Comparison of ENCODE assay signal across 1 cellular context in the genomic region with DNA sequence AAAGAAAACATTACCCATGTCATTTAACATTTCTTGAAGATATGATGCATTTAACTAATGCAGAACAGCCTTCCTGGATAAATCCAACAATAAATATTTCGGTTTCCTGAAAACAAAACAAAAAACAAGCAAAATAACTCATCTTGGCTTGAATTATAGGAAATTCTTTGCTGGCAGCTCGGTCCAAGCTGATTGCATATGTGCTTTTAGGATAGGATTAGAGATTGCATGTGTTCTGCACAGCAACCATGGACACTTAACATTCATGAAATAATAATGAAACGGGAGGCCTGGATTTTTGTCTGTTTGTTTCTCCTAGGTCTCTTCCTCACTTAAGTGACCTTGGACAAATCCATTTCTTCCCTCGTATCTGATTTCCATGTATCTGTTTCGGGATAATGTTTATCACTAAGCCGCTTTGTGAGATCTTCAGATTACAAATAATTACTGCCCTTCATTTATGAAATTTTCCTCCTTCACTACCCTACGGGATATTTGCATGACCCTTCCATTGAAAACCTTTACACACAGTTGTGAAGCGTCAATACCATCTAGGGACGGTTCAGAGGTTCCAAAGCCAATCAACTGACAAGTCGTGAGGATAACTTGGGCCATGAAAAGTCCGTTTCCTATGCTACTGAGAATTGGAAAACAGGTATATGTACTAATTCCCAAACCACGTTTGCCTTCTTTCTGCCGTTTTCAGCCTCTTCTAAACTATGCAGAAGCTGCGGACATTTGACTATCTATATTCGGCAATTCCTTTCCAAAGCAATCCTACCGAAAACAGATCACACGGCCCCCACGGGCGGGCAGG.
TF ChIP-seq lines count a peak whose summit lies in the region.

No MANE protein-coding gene starts in this region.

TF ChIP-seq in HepG2, 621 proteins besides CTCF, POLR2A, EP300 and RAD21 (continued from another document):
- TF ChIP-seq, protein P1, sequence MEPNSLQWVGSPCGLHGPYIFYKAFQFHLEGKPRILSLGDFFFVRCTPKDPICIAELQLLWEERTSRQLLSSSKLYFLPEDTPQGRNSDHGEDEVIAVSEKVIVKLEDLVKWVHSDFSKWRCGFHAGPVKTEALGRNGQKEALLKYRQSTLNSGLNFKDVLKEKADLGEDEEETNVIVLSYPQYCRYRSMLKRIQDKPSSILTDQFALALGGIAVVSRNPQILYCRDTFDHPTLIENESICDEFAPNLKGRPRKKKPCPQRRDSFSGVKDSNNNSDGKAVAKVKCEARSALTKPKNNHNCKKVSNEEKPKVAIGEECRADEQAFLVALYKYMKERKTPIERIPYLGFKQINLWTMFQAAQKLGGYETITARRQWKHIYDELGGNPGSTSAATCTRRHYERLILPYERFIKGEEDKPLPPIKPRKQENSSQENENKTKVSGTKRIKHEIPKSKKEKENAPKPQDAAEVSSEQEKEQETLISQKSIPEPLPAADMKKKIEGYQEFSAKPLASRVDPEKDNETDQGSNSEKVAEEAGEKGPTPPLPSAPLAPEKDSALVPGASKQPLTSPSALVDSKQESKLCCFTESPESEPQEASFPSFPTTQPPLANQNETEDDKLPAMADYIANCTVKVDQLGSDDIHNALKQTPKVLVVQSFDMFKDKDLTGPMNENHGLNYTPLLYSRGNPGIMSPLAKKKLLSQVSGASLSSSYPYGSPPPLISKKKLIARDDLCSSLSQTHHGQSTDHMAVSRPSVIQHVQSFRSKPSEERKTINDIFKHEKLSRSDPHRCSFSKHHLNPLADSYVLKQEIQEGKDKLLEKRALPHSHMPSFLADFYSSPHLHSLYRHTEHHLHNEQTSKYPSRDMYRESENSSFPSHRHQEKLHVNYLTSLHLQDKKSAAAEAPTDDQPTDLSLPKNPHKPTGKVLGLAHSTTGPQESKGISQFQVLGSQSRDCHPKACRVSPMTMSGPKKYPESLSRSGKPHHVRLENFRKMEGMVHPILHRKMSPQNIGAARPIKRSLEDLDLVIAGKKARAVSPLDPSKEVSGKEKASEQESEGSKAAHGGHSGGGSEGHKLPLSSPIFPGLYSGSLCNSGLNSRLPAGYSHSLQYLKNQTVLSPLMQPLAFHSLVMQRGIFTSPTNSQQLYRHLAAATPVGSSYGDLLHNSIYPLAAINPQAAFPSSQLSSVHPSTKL (CRISPR knock-in tag; IDR thresholded peaks at IDR 0.05) = no peak
- no peak for TF ChIP-seq JUNB (CRISPR knock-in tag; IDR thresholded peaks at IDR 0.05; ENCODE audit: borderline replicate concordance)
- TF ChIP-seq, protein P2, sequence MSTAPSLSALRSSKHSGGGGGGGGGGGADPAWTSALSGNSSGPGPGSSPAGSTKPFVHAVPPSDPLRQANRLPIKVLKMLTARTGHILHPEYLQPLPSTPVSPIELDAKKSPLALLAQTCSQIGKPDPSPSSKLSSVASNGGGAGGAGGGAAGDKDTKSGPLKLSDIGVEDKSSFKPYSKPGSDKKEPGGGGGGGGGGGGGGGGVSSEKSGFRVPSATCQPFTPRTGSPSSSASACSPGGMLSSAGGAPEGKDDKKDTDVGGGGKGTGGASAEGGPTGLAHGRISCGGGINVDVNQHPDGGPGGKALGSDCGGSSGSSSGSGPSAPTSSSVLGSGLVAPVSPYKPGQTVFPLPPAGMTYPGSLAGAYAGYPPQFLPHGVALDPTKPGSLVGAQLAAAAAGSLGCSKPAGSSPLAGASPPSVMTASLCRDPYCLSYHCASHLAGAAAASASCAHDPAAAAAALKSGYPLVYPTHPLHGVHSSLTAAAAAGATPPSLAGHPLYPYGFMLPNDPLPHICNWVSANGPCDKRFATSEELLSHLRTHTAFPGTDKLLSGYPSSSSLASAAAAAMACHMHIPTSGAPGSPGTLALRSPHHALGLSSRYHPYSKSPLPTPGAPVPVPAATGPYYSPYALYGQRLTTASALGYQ (CRISPR knock-in tag; IDR thresholded peaks at IDR 0.05) = 0 out of 2 replicates have a peak, but pooled peaks have one; percentile 23
- TF ChIP-seq POLR2AphosphoS5 (IDR thresholded peaks at IDR 0.05; ENCODE audit: low read depth, low read length) = no peak
- TF ChIP-seq, protein P3, sequence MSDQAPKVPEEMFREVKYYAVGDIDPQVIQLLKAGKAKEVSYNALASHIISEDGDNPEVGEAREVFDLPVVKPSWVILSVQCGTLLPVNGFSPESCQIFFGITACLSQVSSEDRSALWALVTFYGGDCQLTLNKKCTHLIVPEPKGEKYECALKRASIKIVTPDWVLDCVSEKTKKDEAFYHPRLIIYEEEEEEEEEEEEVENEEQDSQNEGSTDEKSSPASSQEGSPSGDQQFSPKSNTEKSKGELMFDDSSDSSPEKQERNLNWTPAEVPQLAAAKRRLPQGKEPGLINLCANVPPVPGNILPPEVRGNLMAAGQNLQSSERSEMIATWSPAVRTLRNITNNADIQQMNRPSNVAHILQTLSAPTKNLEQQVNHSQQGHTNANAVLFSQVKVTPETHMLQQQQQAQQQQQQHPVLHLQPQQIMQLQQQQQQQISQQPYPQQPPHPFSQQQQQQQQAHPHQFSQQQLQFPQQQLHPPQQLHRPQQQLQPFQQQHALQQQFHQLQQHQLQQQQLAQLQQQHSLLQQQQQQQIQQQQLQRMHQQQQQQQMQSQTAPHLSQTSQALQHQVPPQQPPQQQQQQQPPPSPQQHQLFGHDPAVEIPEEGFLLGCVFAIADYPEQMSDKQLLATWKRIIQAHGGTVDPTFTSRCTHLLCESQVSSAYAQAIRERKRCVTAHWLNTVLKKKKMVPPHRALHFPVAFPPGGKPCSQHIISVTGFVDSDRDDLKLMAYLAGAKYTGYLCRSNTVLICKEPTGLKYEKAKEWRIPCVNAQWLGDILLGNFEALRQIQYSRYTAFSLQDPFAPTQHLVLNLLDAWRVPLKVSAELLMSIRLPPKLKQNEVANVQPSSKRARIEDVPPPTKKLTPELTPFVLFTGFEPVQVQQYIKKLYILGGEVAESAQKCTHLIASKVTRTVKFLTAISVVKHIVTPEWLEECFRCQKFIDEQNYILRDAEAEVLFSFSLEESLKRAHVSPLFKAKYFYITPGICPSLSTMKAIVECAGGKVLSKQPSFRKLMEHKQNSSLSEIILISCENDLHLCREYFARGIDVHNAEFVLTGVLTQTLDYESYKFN (CRISPR knock-in tag; conservative IDR thresholded peaks at IDR 0.05) = 0 out of 2 replicates have a peak, but pooled peaks have one; percentile 14
- TF ChIP-seq, protein P4, sequence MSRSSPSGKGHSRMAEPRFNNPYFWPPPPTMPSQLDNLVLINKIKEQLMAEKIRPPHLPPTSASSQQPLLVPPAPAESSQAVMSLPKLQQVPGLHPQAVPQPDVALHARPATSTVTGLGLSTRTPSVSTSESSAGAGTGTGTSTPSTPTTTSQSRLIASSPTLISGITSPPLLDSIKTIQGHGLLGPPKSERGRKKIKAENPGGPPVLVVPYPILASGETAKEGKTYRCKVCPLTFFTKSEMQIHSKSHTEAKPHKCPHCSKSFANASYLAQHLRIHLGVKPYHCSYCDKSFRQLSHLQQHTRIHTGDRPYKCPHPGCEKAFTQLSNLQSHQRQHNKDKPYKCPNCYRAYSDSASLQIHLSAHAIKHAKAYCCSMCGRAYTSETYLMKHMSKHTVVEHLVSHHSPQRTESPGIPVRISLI (CRISPR knock-in tag; IDR thresholded peaks at IDR 0.05; ENCODE audit: borderline replicate concordance) = no peak
- TF ChIP-seq, protein P5, sequence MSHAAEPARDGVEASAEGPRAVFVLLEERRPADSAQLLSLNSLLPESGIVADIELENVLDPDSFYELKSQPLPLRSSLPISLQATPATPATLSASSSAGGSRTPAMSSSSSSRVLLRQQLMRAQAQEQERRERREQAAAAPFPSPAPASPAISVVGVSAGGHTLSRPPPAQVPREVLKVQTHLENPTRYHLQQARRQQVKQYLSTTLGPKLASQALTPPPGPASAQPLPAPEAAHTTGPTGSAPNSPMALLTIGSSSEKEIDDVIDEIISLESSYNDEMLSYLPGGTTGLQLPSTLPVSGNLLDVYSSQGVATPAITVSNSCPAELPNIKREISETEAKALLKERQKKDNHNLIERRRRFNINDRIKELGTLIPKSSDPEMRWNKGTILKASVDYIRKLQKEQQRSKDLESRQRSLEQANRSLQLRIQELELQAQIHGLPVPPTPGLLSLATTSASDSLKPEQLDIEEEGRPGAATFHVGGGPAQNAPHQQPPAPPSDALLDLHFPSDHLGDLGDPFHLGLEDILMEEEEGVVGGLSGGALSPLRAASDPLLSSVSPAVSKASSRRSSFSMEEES (CRISPR knock-in tag; IDR thresholded peaks at IDR 0.05) = no peak
- TF ChIP-seq MEIS1 (CRISPR knock-in tag; IDR thresholded peaks at IDR 0.05; ENCODE audit: borderline replicate concordance) = peak; percentile 28
- no peak for TF ChIP-seq ZNF33A (CRISPR knock-in tag; IDR thresholded peaks at IDR 0.05; ENCODE audit: borderline replicate concordance)
- peak; percentile 10; the same call in 1 of the 2 replicates for TF ChIP-seq MED13 (CRISPR knock-in tag; IDR thresholded peaks at IDR 0.05)
- TF ChIP-seq SMAD3 (CRISPR knock-in tag; IDR thresholded peaks at IDR 0.05) = 0 out of 2 replicates have a peak, but pooled peaks have one; percentile 24
- TF ChIP-seq CREB1 (IDR thresholded peaks at IDR 0.05) = no peak
- 0 out of 2 replicates have a peak, but pooled peaks have one; percentile 21 for TF ChIP-seq CREB1 (CRISPR knock-in tag; IDR thresholded peaks at IDR 0.05)
- peak; percentile 66; the same call in 1 of the 2 replicates for TF ChIP-seq ARID2 (CRISPR knock-in tag; IDR thresholded peaks at IDR 0.05; ENCODE audit: borderline replicate concordance)
- no peak for TF ChIP-seq NR2F6 (IDR thresholded peaks at IDR 0.05)
- TF ChIP-seq NR2F6 (CRISPR knock-in tag; IDR thresholded peaks at IDR 0.05) = no peak
- TF ChIP-seq RXRA (CRISPR knock-in tag; IDR thresholded peaks at IDR 0.05) = no peak
- 0 out of 2 replicates have a peak, but pooled peaks have one; percentile 15 for TF ChIP-seq ZNF790 (CRISPR knock-in tag; IDR thresholded peaks at IDR 0.05; ENCODE audit: borderline replicate concordance)
- TF ChIP-seq ZSCAN31 (CRISPR knock-in tag; IDR thresholded peaks at IDR 0.05; ENCODE audit: low read depth) = 0 out of 2 replicates have a peak, but pooled peaks have one; percentile 12
- TF ChIP-seq ZNF3 (CRISPR knock-in tag; IDR thresholded peaks at IDR 0.05) = 0 out of 2 replicates have a peak, but pooled peaks have one; percentile 60
- 0 out of 2 replicates have a peak, but pooled peaks have one; percentile 28 for TF ChIP-seq IRX3 (CRISPR knock-in tag; IDR thresholded peaks at IDR 0.05; ENCODE audit: borderline replicate concordance, low read depth)
- TF ChIP-seq, protein P6, sequence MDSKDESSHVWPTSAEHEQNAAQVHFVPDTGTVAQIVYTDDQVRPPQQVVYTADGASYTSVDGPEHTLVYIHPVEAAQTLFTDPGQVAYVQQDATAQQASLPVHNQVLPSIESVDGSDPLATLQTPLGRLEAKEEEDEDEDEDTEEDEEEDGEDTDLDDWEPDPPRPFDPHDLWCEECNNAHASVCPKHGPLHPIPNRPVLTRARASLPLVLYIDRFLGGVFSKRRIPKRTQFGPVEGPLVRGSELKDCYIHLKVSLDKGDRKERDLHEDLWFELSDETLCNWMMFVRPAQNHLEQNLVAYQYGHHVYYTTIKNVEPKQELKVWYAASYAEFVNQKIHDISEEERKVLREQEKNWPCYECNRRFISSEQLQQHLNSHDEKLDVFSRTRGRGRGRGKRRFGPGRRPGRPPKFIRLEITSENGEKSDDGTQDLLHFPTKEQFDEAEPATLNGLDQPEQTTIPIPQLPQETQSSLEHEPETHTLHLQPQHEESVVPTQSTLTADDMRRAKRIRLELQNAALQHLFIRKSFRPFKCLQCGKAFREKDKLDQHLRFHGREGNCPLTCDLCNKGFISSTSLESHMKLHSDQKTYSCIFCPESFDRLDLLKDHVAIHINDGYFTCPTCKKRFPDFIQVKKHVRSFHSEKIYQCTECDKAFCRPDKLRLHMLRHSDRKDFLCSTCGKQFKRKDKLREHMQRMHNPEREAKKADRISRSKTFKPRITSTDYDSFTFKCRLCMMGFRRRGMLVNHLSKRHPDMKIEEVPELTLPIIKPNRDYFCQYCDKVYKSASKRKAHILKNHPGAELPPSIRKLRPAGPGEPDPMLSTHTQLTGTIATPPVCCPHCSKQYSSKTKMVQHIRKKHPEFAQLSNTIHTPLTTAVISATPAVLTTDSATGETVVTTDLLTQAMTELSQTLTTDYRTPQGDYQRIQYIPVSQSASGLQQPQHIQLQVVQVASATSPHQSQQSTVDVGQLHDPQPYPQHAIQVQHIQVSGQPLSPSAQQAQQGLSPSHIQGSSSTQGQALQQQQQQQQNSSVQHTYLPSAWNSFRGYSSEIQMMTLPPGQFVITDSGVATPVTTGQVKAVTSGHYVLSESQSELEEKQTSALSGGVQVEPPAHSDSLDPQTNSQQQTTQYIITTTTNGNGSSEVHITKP (CRISPR knock-in tag; IDR thresholded peaks at IDR 0.05; ENCODE audit: low read depth) = 0 out of 2 replicates have a peak, but pooled peaks have one; percentile 45
- TF ChIP-seq, protein P7, sequence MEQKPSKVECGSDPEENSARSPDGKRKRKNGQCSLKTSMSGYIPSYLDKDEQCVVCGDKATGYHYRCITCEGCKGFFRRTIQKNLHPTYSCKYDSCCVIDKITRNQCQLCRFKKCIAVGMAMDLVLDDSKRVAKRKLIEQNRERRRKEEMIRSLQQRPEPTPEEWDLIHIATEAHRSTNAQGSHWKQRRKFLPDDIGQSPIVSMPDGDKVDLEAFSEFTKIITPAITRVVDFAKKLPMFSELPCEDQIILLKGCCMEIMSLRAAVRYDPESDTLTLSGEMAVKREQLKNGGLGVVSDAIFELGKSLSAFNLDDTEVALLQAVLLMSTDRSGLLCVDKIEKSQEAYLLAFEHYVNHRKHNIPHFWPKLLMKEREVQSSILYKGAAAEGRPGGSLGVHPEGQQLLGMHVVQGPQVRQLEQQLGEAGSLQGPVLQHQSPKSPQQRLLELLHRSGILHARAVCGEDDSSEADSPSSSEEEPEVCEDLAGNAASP (CRISPR knock-in tag; IDR thresholded peaks at IDR 0.05; ENCODE audit: borderline replicate concordance) = no peak
- TF ChIP-seq, protein P8, sequence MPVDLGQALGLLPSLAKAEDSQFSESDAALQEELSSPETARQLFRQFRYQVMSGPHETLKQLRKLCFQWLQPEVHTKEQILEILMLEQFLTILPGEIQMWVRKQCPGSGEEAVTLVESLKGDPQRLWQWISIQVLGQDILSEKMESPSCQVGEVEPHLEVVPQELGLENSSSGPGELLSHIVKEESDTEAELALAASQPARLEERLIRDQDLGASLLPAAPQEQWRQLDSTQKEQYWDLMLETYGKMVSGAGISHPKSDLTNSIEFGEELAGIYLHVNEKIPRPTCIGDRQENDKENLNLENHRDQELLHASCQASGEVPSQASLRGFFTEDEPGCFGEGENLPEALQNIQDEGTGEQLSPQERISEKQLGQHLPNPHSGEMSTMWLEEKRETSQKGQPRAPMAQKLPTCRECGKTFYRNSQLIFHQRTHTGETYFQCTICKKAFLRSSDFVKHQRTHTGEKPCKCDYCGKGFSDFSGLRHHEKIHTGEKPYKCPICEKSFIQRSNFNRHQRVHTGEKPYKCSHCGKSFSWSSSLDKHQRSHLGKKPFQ (CRISPR knock-in tag; IDR thresholded peaks at IDR 0.05; ENCODE audit: insufficient replicate concordance) = peak; percentile 62
- TF ChIP-seq ZNF256 (CRISPR knock-in tag; conservative IDR thresholded peaks at IDR 0.05) = no peak
